ENCODE assay signal across 8 cellular contexts in genomic region chr1:17274186-17275170, GRCh38. TPM values are rescaled to one million over a fixed set of nuclear protein-coding genes. Genes with fewer than 3 reads are reported as not detected.
DNase-seq lines count a peak whose midpoint lies in the region; ATAC-seq and TF ChIP-seq lines count a peak whose summit lies in the region.

No MANE protein-coding gene starts in this region.

- peaks cover 2% of the 10 kb centered on the region for H3K27me3 Mint-ChIP-seq in HFFc6 (ENCODE audit: insufficient read depth)

- H3K36me3 ChIP-seq in PC-9 (ENCODE audit: low read depth), result no peaks in the 10 kb centered on the region
- no peaks in the 10 kb centered on the region for H3K36me3 ChIP-seq in colonic mucosa

- no peaks in the 10 kb centered on the region for H4K20me1 ChIP-seq in PC-9 (ENCODE audit: insufficient read depth)

- H3K4me1 ChIP-seq in PC-9 (replicated peaks; ENCODE audit: insufficient read depth), result peaks cover 24% of the 10 kb centered on the region
- no peaks in the 10 kb centered on the region for H3K4me1 ChIP-seq in colonic mucosa

- TF ChIP-seq CTCF in HFFc6 (IDR thresholded peaks at IDR 0.05) (peak; percentile 89), PC-9 (conservative IDR thresholded peaks at IDR 0.05) (peak; percentile 75), colonic mucosa (IDR thresholded peaks at IDR 0.05) (peak; percentile 78)

- DNase-seq in NCI-H345 (lab: John Stamatoyannopoulos, UW) (peak; percentile 15), NCI-H345 treated with DMSO at 0.1 percent for 48 hours (lab: John Stamatoyannopoulos, UW; ENCODE audit: unreplicated experiment) (no peak), HFFc6 (peak; percentile 15), PC-9 (peak; percentile 37 to 71), colonic mucosa (peak; percentile 74), mucosa of gallbladder (ENCODE audit: low spot score) (peak; percentile 17)

- H3K9me2 ChIP-seq in PC-9 (ENCODE audit: insufficient read depth), result no peaks in the 10 kb centered on the region

- H3K27ac ChIP-seq in PC-9 (no peak overlapping the region), colonic mucosa (no peak overlapping the region)

- no peak for ATAC-seq in GM18861 (IDR thresholded peaks at IDR 0.05; ENCODE audit: unreplicated experiment)
- no peak for ATAC-seq in HG02623 (IDR thresholded peaks at IDR 0.05; ENCODE audit: unreplicated experiment)

- no peak overlapping the region for H3K4me2 ChIP-seq in PC-9

- H3K9me3 ChIP-seq in PC-9 (ENCODE audit: insufficient read depth, low read depth), result no peaks in the 10 kb centered on the region
- H3K9me3 ChIP-seq in colonic mucosa, result no peaks in the 10 kb centered on the region

- H3K79me2 ChIP-seq in PC-9 (ENCODE audit: low read depth), result no peaks in the 10 kb centered on the region

- no peak overlapping the region for H3K9ac ChIP-seq in colonic mucosa (ENCODE audit: low read depth in 2 of 2, low read length in 2 of 2)

- H3K4me3 Mint-ChIP-seq in HFFc6, result no peak overlapping the region

- no peaks in the 10 kb centered on the region for H3K36me3 Mint-ChIP-seq in HFFc6 (ENCODE audit: low read depth)

- no peak overlapping the region for H2AFZ ChIP-seq in PC-9

- no TSS peak for BruUV-seq in PC-9 (replicated peaks; lab: Mats Ljungman, UMichigan)

- no peak overlapping the region for H3K4me3 ChIP-seq in PC-9
- no peak overlapping the region for H3K4me3 ChIP-seq in colonic mucosa

- no peaks in the 10 kb centered on the region; the same call in 1 of the 2 replicates for H3F3A ChIP-seq in PC-9 (ENCODE audit: insufficient read depth, low read depth)

- H3K27me3 ChIP-seq in PC-9 (ENCODE audit: insufficient read depth, low read depth) (no peaks in the 10 kb centered on the region), colonic mucosa (no peaks in the 10 kb centered on the region)

- no peaks in the 10 kb centered on the region for H3K4me1 Mint-ChIP-seq in HFFc6 (ENCODE audit: low read depth)

- no peaks in the 10 kb centered on the region for H3K9me3 Mint-ChIP-seq in HFFc6

- intact Hi-C loops in PC-9 (cut with micrococcal nuclease; ENCODE audit: unreplicated experiment) (loop anchor here (1.0 to 10.0 kb wide), 3 partner anchors 37 to 220 kb away; partner anchors contain the start of gene SDHB), colonic mucosa (cut with DNase I) (no loop called here)

- CTCF ChIA-PET in PC-9 (lab: Charles Lee), result interaction anchor here (0.6 to 1.4 kb wide), 7 partner anchors 15 to 148 kb away, joined by 3 to 5 read pairs (median 3); no protein-coding TSS in a partner anchor

- POLR2A ChIA-PET in PC-9 (lab: Charles Lee; ENCODE audit: unreplicated experiment), result no interaction called here

- no peak overlapping the region for H3K27ac Mint-ChIP-seq in HFFc6

RNA-seq across cellular contexts. Expression of gene PADI3, which starts 25.6 kb away (rescaled TPM):
- under 1 TPM in 4 of 6 experiments, not detected in 2; 0.05 to 0.14 (median 0.07) TPM for total RNA-seq in HFFc6 (2021; fragmentation: NEBNext Ultra II Directional; extraction: Animal tissue kit (Norgen Biotek cat#: 25700))
- total RNA-seq in PC-9 (2021) (1.1 and 5.0 TPM in 2 replicates), colonic mucosa (under 1 TPM in 1 of 2 donors, not detected in 1; 0.13 TPM), mucosa of gallbladder (0.72 TPM)

RNA-seq across cellular contexts. Expression of gene PADI4, which starts 33.5 kb away (rescaled TPM):
- not detected for total RNA-seq in HFFc6 (2021; fragmentation: NEBNext Ultra II Directional; extraction: Animal tissue kit (Norgen Biotek cat#: 25700))
- total RNA-seq in PC-9 (2021) (3.1 and 7.7 TPM in 2 replicates), colonic mucosa (not detected), mucosa of gallbladder (0.78 TPM)
